In genomic region chr5:50325237-50325832, GRCh38 we compare ENCODE assay signal across 8 cellular contexts.
DNase-seq lines count a peak whose midpoint lies in the region; ATAC-seq, FAIRE-seq and TF ChIP-seq lines count a peak whose summit lies in the region.

No MANE protein-coding gene starts in this region.

- ATAC-seq in Panc1 (no peak), GM19455 (IDR thresholded peaks at IDR 0.05; ENCODE audit: unreplicated experiment) (no peak), aorta (ENCODE audit: low FRiP score) (no peak), GM19463 (IDR thresholded peaks at IDR 0.05; ENCODE audit: unreplicated experiment) (no peak)

- 19 to 32% (median 28%) methylated on average over 4 of the region's 4 CpGs for WGBS in small intestine, 3 donors
- WGBS in aorta, 2 donors: 25% methylated on average over 4 of the region's 4 CpGs

- H3K36me3 ChIP-seq in Panc1 (ENCODE audit: control insufficient read depth, insufficient read depth, low read length) (no peaks in the 10 kb centered on the region), small intestine (ENCODE audit: control insufficient read depth in 2 of 2, insufficient read depth in 2 of 2, low read length in 2 of 2) (no peaks in the 10 kb centered on the region), aorta (ENCODE audit: control insufficient read depth in 1 of 2, insufficient read depth in 2 of 2, low read length in 1 of 2) (no peaks in the 10 kb centered on the region)

- in situ Hi-C loops in Panc1 (cut with HindIII; ENCODE audit: low pct_unique_long_range_greater_than_20kb, low sequenced_read_pairs): no loop called here

- BruUV-seq in Panc1 (replicated peaks; lab: Mats Ljungman, UMichigan): no TSS peak

- TF ChIP-seq CTCF in GM12865 (IDR thresholded peaks at IDR 0.05; ENCODE audit: insufficient read depth, low read depth, low read length, missing control alignments) (peak; percentile 44), Panc1 (IDR thresholded peaks at IDR 0.05) (peak; percentile 64; the same call in 1 of the 2 replicates), fibroblast of mammary gland (conservative IDR thresholded peaks at IDR 0.05; ENCODE audit: control insufficient read depth, insufficient read depth, low read depth, low read length) (peak; percentile 64)

- H3K4me1 ChIP-seq in Panc1 (ENCODE audit: control insufficient read depth, insufficient read depth, low read length): no peaks in the 10 kb centered on the region
- H3K4me1 ChIP-seq in small intestine (ENCODE audit: control insufficient read depth in 2 of 2, insufficient read depth in 1 of 2, low read depth in 1 of 2, low read length in 1 of 2): no peaks in the 10 kb centered on the region
- no peaks in the 10 kb centered on the region for H3K4me1 ChIP-seq in aorta (ENCODE audit: control insufficient read depth in 1 of 2, insufficient read depth in 2 of 2, low read length in 2 of 2)

- H3K4me3 ChIP-seq in GM12865 (ENCODE audit: low read depth, low read length): no peak overlapping the region
- no peak overlapping the region for H3K4me3 ChIP-seq in Panc1 (ENCODE audit: low read depth in 2 of 2, low read length in 2 of 2)
- H3K4me3 ChIP-seq in fibroblast of mammary gland (ENCODE audit: control insufficient read depth, low read depth, low read length): no peak overlapping the region
- H3K4me3 ChIP-seq in small intestine (ENCODE audit: low read depth in 1 of 2, low read length in 2 of 2): no peak overlapping the region
- no peak overlapping the region for H3K4me3 ChIP-seq in aorta (ENCODE audit: low read length in 2 of 2)

- no peaks in the 10 kb centered on the region for H3K9me3 ChIP-seq in Panc1 (ENCODE audit: control insufficient read depth, insufficient read depth, low read depth, low read length)
- no peaks in the 10 kb centered on the region for H3K9me3 ChIP-seq in small intestine (ENCODE audit: control insufficient read depth, low read depth)
- H3K9me3 ChIP-seq in aorta (ENCODE audit: control insufficient read depth, low read length): peaks cover 4% of the 10 kb centered on the region

- FAIRE-seq in A204.1 (lab: Jason Lieb, UNC) (peak; percentile 97), small intestine (lab: Jason Lieb, UNC) (peak; percentile 44)

- CTCF ChIA-PET in Panc1 (lab: Charles Lee): no interaction called here

- POLR2A ChIA-PET in Panc1 (lab: Charles Lee): no interaction called here

- H3K27ac ChIP-seq in Panc1 (ENCODE audit: low read length) (no peak overlapping the region), small intestine (ENCODE audit: low read depth in 1 of 2, low read length in 1 of 2) (no peak overlapping the region), aorta (ENCODE audit: low read depth in 1 of 2, low read length in 2 of 2) (no peak overlapping the region)

- DNase-seq in GM12865 (ENCODE audit: low read depth) (peak; percentile 28), Panc1 (ENCODE audit: low read depth, low spot score) (no peak), fibroblast of mammary gland (ENCODE audit: low read depth) (peak; percentile 31), small intestine (peak; percentile 27), aorta (no peak)

- H3K27me3 ChIP-seq in Panc1 (ENCODE audit: control insufficient read depth, insufficient read depth, low read length) (no peaks in the 10 kb centered on the region), small intestine (ENCODE audit: control insufficient read depth in 2 of 2, insufficient read depth in 2 of 2, low read length in 2 of 2) (no peaks in the 10 kb centered on the region), aorta (ENCODE audit: control insufficient read depth in 1 of 2, insufficient read depth in 2 of 2, low read length in 1 of 2) (no peaks in the 10 kb centered on the region)

- intact Hi-C loops in Panc1 (cut with micrococcal nuclease; ENCODE audit: unreplicated experiment) (no loop called here), aorta (cut with DNase I) (no loop called here)

Comparison
In these comparisons a context has a peak if more than half of its experiments do, and no peak if none do; other contexts are left out.
1. DNase-seq: peak in GM12865 (single experiment), fibroblast of mammary gland (single experiment) and small intestine (single experiment); none in Panc1 (single experiment) and aorta (0 of 2).
2. Peak in every context shown above with its lines, with median percentiles within 50 percentile points of each other: CTCF ChIP-seq.